ENCODE assay signal across 9 cellular contexts in the genomic region with DNA sequence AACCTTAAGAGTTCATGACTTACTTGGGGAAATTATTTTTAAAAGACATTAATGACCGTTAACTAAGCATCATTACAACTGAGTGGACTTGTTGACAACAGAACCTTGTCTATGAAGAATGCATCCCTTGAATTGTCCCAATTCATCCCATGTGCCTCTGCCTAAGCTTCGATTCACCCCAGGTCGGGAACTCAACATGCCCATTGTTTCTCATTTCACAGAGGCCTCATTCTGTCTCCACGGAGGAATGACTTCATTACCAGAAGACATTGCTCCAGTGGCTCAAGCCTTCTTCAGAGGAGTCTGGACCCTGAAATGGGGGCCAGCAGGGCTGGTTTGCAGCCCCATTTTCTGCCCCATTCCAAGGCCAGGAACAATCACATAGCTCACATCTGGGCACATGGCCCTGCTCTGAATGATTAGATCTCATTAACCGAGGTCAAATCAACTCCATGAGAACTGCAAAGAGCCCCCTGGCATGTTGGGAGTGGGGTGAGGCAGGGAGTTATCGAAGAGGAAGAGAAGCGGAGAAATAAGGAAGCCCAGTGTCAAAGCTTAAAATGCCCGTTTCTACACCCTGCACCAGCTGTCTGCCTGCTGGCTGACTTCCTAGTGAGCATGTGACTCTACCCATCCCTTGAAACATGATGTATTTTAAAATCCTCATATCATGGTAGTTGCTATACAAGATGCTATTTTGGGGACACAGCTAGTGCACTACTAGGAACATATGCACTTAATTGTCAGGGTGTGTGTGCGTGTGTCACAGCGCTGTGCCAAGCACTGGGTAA.
DNase-seq lines count a peak whose midpoint lies in the region; ATAC-seq and TF ChIP-seq lines count a peak whose summit lies in the region.
"Had no signal": no experiment of that assay in that cellular context is flagged by ENCODE, and none has a peak within 500 bp of the region (broad histone marks: within the 10 kb centered on the region; RNA-seq: fewer than 3 reads in every experiment).

No MANE protein-coding gene starts in this region.

- ATAC-seq in activated naive CD4-positive, alpha-beta T cell treated with anti-CD3 and anti-CD28 coated beads, Interleukin-2, amount 50 U/mL, for 72 hours: no peak
- ATAC-seq in GM19397 (IDR thresholded peaks at IDR 0.05; ENCODE audit: unreplicated experiment): no peak

- H3K9me3 ChIP-seq in Karpas-422 (ENCODE audit: low read length) (no peaks in the 10 kb centered on the region), adrenal gland (replicated peaks in 1 of 3) (no peaks in the 10 kb centered on the region), mesenchymal stem cell (ENCODE audit: control insufficient read depth, low read length) (no peaks in the 10 kb centered on the region)

- no peak for TF ChIP-seq CTCF in adrenal gland (IDR thresholded peaks at IDR 0.05)

- no peaks in the 10 kb centered on the region for H3K9me2 ChIP-seq in Karpas-422 (replicated peaks; ENCODE audit: insufficient read depth, low read length)

- no peak overlapping the region for H2BK120ac ChIP-seq in mesenchymal stem cell (ENCODE audit: low read depth, low read length)

- peaks cover 0 to 14% of the 10 kb centered on the region in 2 donors for H3K36me3 Mint-ChIP-seq in activated naive CD4-positive, alpha-beta T cell treated with anti-CD3 and anti-CD28 coated beads, Interleukin-2, amount 50 U/mL, for 72 hours

- WGBS in adrenal gland, 4 donors: 75 to 85% (median 79%) methylated on average over 8 to 10 of the region's 10 CpGs
- WGBS in mesenchymal stem cell: 89% methylated on average over 10 of the region's 10 CpGs

- no peak overlapping the region for H3K18ac ChIP-seq in mesenchymal stem cell (ENCODE audit: low read depth in 1 of 2, low read length in 2 of 2)

- no peak overlapping the region for H3K23ac ChIP-seq in mesenchymal stem cell (ENCODE audit: low read length in 2 of 2)

- no peak overlapping the region for H2AK5ac ChIP-seq in mesenchymal stem cell (ENCODE audit: low read length, severe bottlenecking)

- no peak overlapping the region for H2BK5ac ChIP-seq in mesenchymal stem cell (ENCODE audit: low read depth, low read length, poor library complexity, severe bottlenecking)

- no peak overlapping the region for H3K4ac ChIP-seq in mesenchymal stem cell (ENCODE audit: low read depth in 1 of 2, low read length in 2 of 2)

- TF ChIP-seq POLR2A in adrenal gland (IDR thresholded peaks at IDR 0.05): no peak

- H2BK12ac ChIP-seq in mesenchymal stem cell (ENCODE audit: low read length in 2 of 2): no peak overlapping the region

- H3K9me3 Mint-ChIP-seq in activated naive CD4-positive, alpha-beta T cell treated with anti-CD3 and anti-CD28 coated beads, Interleukin-2, amount 50 U/mL, for 72 hours: no peaks in the 10 kb centered on the region

- H3K4me3 ChIP-seq in Karpas-422 (ENCODE audit: low read length) (peak overlapping the region; percentile 77), adrenal gland (no peak overlapping the region), mesenchymal stem cell (ENCODE audit: insufficient read depth in 1 of 2, low read depth in 1 of 2, low read length in 2 of 2) (no peak overlapping the region)

- H3K27ac Mint-ChIP-seq in activated naive CD4-positive, alpha-beta T cell treated with anti-CD3 and anti-CD28 coated beads, Interleukin-2, amount 50 U/mL, for 72 hours: no peak overlapping the region

- H3K79me2 ChIP-seq in Karpas-422 (ENCODE audit: low read length): no peaks in the 10 kb centered on the region

- H3K9ac ChIP-seq in Karpas-422 (ENCODE audit: low read length): peak overlapping the region; percentile 66
- H3K9ac ChIP-seq in mesenchymal stem cell (ENCODE audit: low read length): no peak overlapping the region

- DNase-seq in Karpas-422 (peak; percentile 61), adrenal gland (peak in 2 of 7 donors; percentile 49 to 59), mesenchymal stem cell (no peak), substantia nigra (lab: John Stamatoyannopoulos, UW) (peak in 20 of 49 donors; percentile 14 to 55 (median 30)), NCI-H1436 (lab: John Stamatoyannopoulos, UW) (no peak), cerebellar nuclear complex (lab: John Stamatoyannopoulos, UW) (no peak)
- DNase-seq in activated naive CD4-positive, alpha-beta T cell treated with anti-CD3 and anti-CD28 coated beads, Interleukin-2, amount 50 U/mL, for 72 hours (ENCODE audit: low spot score in 2 of 2): no peak
- DNase-seq: MM.1S had no signal

- H2AFZ ChIP-seq in Karpas-422 (ENCODE audit: low read length) (peak overlapping the region; percentile 62; the same call in 1 of the 2 replicates), mesenchymal stem cell (ENCODE audit: low read depth, low read length) (no peak overlapping the region)

- H3K36me3 ChIP-seq in Karpas-422 (ENCODE audit: insufficient read depth, low read length) (peaks cover 2% of the 10 kb centered on the region; the same call in 1 of the 2 replicates), adrenal gland (replicated peaks in 1 of 2) (no peaks in the 10 kb centered on the region), mesenchymal stem cell (ENCODE audit: control insufficient read depth in 1 of 2, insufficient read depth in 2 of 2, low read depth in 1 of 2, low read length in 2 of 2) (peaks cover 0 to 9% of the 10 kb centered on the region in 2 experiments)

- peak overlapping the region; percentile 30 for H4K91ac ChIP-seq in mesenchymal stem cell (ENCODE audit: low read length)

- H2BK15ac ChIP-seq in mesenchymal stem cell (ENCODE audit: low read depth, poor library complexity, severe bottlenecking): no peak overlapping the region

- H4K8ac ChIP-seq in mesenchymal stem cell (ENCODE audit: low read length): no peak overlapping the region

- H3K27me3 ChIP-seq in Karpas-422 (ENCODE audit: low read length) (no peaks in the 10 kb centered on the region), adrenal gland (no peaks in the 10 kb centered on the region), mesenchymal stem cell (ENCODE audit: control insufficient read depth in 1 of 2, insufficient read depth in 1 of 2, low read length in 2 of 2) (no peaks in the 10 kb centered on the region)

- H3K4me1 ChIP-seq in Karpas-422 (ENCODE audit: low read length) (peaks cover 74% of the 10 kb centered on the region), adrenal gland (replicated peaks in 1 of 2) (peaks cover 29 to 47% of the 10 kb centered on the region in 2 donors), mesenchymal stem cell (ENCODE audit: control insufficient read depth, insufficient read depth, low read depth, low read length) (peaks cover 9% of the 10 kb centered on the region)

- H3K4me2 ChIP-seq in Karpas-422 (ENCODE audit: low read depth, low read length, poor library complexity, severe bottlenecking) (peak overlapping the region; percentile 99), mesenchymal stem cell (ENCODE audit: low read length, poor library complexity, severe bottlenecking) (no peak overlapping the region)

- H3K79me1 ChIP-seq in mesenchymal stem cell (replicated peaks; ENCODE audit: low read length, poor library complexity, severe bottlenecking): peaks cover 12% of the 10 kb centered on the region

- H3K14ac ChIP-seq in mesenchymal stem cell (ENCODE audit: low read length in 2 of 2): no peak overlapping the region

- no peaks in the 10 kb centered on the region for H4K20me1 ChIP-seq in Karpas-422 (ENCODE audit: insufficient read depth, low read depth, low read length)

- intact Hi-C loops in adrenal gland (cut with DNase I): no loop called here

- H3K27ac ChIP-seq in Karpas-422 (ENCODE audit: low read length): peak overlapping the region; percentile 87
- peak overlapping the region in 4 of 5 donors; percentile 8 to 81 (median 61) for H3K27ac ChIP-seq in adrenal gland
- no peak overlapping the region for H3K27ac ChIP-seq in mesenchymal stem cell (ENCODE audit: low read length, poor library complexity, severe bottlenecking)
- H3K27ac ChIP-seq in substantia nigra (ENCODE audit: low read depth, low read length, poor library complexity, severe bottlenecking): peak overlapping the region; percentile 52
